In the genomic region with DNA sequence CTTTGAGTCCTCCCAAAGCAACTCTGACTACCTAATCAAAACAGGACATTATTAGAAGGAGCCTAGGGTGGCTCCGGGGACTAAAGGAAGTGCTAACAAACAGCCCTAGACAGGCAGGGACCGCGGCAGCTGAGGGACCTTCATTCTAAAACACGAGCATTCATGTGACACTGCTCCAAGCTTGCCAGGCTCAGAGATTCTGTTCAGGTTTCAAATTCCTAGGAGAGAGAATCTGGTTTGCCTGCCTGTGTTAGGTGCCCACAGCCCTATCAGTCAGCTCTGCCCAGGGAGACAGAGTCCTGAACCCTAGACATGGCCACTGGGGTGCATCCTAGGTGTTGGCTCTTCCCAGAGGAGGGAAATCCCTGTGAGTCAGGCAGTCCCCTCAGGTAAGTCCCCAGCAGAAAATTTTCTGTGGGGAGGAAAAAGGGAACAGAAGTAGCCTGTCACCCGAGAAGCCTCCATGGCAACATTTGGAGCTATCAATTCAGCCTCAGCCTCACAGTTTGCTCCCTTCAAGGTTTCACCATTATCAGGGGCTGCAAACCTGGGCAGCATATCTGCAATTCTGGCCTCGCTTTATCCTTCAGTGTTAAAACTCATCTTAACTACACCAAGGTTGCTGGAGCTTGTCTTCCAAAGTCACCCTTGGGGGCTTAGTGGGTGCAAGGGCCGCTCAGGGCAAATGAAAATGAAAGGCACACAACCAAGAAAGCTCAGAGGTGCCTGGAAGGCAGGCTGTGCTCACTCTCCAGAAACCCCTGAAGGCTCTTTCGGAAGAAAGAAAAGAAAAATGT, we compare ENCODE assay signal across 8 cellular contexts. TPM values are rescaled to one million over a fixed set of nuclear protein-coding genes. Genes with fewer than 3 reads are reported as not detected.
DNase-seq lines count a peak whose midpoint lies in the region; ATAC-seq and TF ChIP-seq lines count a peak whose summit lies in the region.

No MANE protein-coding gene starts in this region.

- CTCF ChIA-PET in CD8-positive, alpha-beta T cell (lab: Charles Lee): interaction anchor here (0.6 to 1.8 kb wide), 5 partner anchors 12 to 24 kb away, joined by 3 to 7 read pairs (median 3); no protein-coding TSS in a partner anchor

- peak overlapping the region; percentile 69 for H3K27ac Mint-ChIP-seq in CD8-positive, alpha-beta T cell

- no peaks in the 10 kb centered on the region for H3K27me3 ChIP-seq in CD8-positive, alpha-beta T cell (ENCODE audit: insufficient read depth, low read length)
- H3K27me3 ChIP-seq in sigmoid colon: no peaks in the 10 kb centered on the region
- no peaks in the 10 kb centered on the region for H3K27me3 ChIP-seq in vagina

- H3K9me3 ChIP-seq in CD8-positive, alpha-beta T cell (ENCODE audit: low read length): no peaks in the 10 kb centered on the region
- H3K9me3 ChIP-seq in sigmoid colon (no peaks in the 10 kb centered on the region), vagina (no peaks in the 10 kb centered on the region)

- no peak for DNase-seq in CD8-positive, alpha-beta T cell
- DNase-seq in NCI-H2107 treated with DMSO at 0.1 percent for 48 hours (lab: John Stamatoyannopoulos, UW; ENCODE audit: unreplicated experiment) (peak; percentile 80), medulla oblongata (ENCODE audit: extremely low spot score) (peak; percentile 73), sigmoid colon (no peak), lower leg skin (ENCODE audit: low spot score in 2 of 2) (no peak), vagina (ENCODE audit: extremely low spot score in 2 of 2) (no peak)

- 70 to 88% methylated on average over 8 of the region's 8 CpGs for WGBS in sigmoid colon, 2 donors
- WGBS in lower leg skin, 2 donors: 79 to 80% methylated on average over 8 of the region's 8 CpGs

- H3K36me3 Mint-ChIP-seq in CD8-positive, alpha-beta T cell: no peaks in the 10 kb centered on the region

- TF ChIP-seq CTCF in CD8-positive, alpha-beta T cell (IDR thresholded peaks at IDR 0.05): no peak
- no peak for TF ChIP-seq CTCF in sigmoid colon (IDR thresholded peaks at IDR 0.05)
- no peak for TF ChIP-seq CTCF in lower leg skin (IDR thresholded peaks at IDR 0.05)
- TF ChIP-seq CTCF in vagina (IDR thresholded peaks at IDR 0.05): no peak

- H3K9me3 Mint-ChIP-seq in CD8-positive, alpha-beta T cell: no peaks in the 10 kb centered on the region

- TF ChIP-seq POLR2A in sigmoid colon (IDR thresholded peaks at IDR 0.05) (no peak), lower leg skin (IDR thresholded peaks at IDR 0.05) (no peak), vagina (IDR thresholded peaks at IDR 0.05) (no peak)

- H3K4me1 ChIP-seq in CD8-positive, alpha-beta T cell (ENCODE audit: insufficient read depth, low read length): peaks cover 44% of the 10 kb centered on the region
- H3K4me1 ChIP-seq in sigmoid colon (peaks cover 0 to 8% (median 0%) of the 10 kb centered on the region in 4 donors), vagina (peaks cover 7% of the 10 kb centered on the region)

- H3K4me3 Mint-ChIP-seq in CD8-positive, alpha-beta T cell: peak overlapping the region; percentile 26

- no peak overlapping the region for H3K4me3 ChIP-seq in CD8-positive, alpha-beta T cell (ENCODE audit: low read depth, low read length)
- no peak overlapping the region for H3K4me3 ChIP-seq in sigmoid colon
- H3K4me3 ChIP-seq in lower leg skin (ENCODE audit: low read depth, poor library complexity, severe bottlenecking): no peak overlapping the region
- no peak overlapping the region for H3K4me3 ChIP-seq in vagina

- H3K4me1 Mint-ChIP-seq in CD8-positive, alpha-beta T cell (ENCODE audit: low read depth): peaks cover 54% of the 10 kb centered on the region

- no peaks in the 10 kb centered on the region for H3K27me3 Mint-ChIP-seq in CD8-positive, alpha-beta T cell (ENCODE audit: low read depth)

- H3K36me3 ChIP-seq in CD8-positive, alpha-beta T cell (ENCODE audit: insufficient read depth, low read length): no peaks in the 10 kb centered on the region
- no peaks in the 10 kb centered on the region for H3K36me3 ChIP-seq in sigmoid colon
- H3K36me3 ChIP-seq in vagina: no peaks in the 10 kb centered on the region

- ATAC-seq in CD8-positive, alpha-beta T cell: peak; percentile 35
- peak; percentile 45 for ATAC-seq in GM19468 (IDR thresholded peaks at IDR 0.05; ENCODE audit: extremely low read depth, unreplicated experiment)
- no peak for ATAC-seq in GM18519 (IDR thresholded peaks at IDR 0.05; ENCODE audit: low FRiP score, unreplicated experiment)

- intact Hi-C loops in CD8-positive, alpha-beta T cell (cut with DNase I, micrococcal nuclease): no loop called here
- intact Hi-C loops in sigmoid colon (cut with DNase I) (no loop called here), lower leg skin (cut with DNase I; ENCODE audit: low total_unique reads) (no loop called here), vagina (cut with DNase I) (no loop called here)

- TF ChIP-seq EP300 in sigmoid colon (IDR thresholded peaks at IDR 0.05): no peak

- no peak overlapping the region for H3K27ac ChIP-seq in CD8-positive, alpha-beta T cell (ENCODE audit: low read depth, low read length)
- H3K27ac ChIP-seq in sigmoid colon (no peak overlapping the region), vagina (no peak overlapping the region)

- POLR2A ChIA-PET in CD8-positive, alpha-beta T cell (lab: Charles Lee): interaction anchor here (0.5 to 15.5 kb wide), 8 partner anchors 9 to 201 kb away, joined by 3 to 325 read pairs (median 14); partner anchors contain the start of genes MXD1 and PCBP1

RNA-seq across cellular contexts. Expression of gene PCBP1, which starts 28.6 kb away (rescaled TPM):
- total RNA-seq in CD8-positive, alpha-beta T cell: 100 to 1,000 TPM; 239 to 255 TPM
- total RNA-seq in sigmoid colon (100 to 1,000 TPM; 178 to 186 (median 182) TPM), lower leg skin (100 to 1,000 TPM; 148 to 247 (median 186) TPM), vagina (210 TPM)
- polyA plus RNA-seq in sigmoid colon: 100 to 1,000 TPM; 269 to 311 (median 286) TPM

Comparison
In these comparisons a context has a peak if more than half of its experiments do, and no peak if none do; other contexts are left out.
1. DNase-seq: peak in NCI-H2107 treated with DMSO at 0.1 percent for 48 hours (single experiment) and medulla oblongata (single experiment); none in CD8-positive, alpha-beta T cell (0 of 7), sigmoid colon (single experiment), lower leg skin (0 of 2) and vagina (0 of 2).